Comparison of ENCODE assay signal across 8 cellular contexts in genomic region chr19:45178262-45179062, GRCh38. TPM values are rescaled to one million over a fixed set of nuclear protein-coding genes. Genes with fewer than 3 reads are reported as not detected.
DNase-seq lines count a peak whose midpoint lies in the region; ATAC-seq and TF ChIP-seq lines count a peak whose summit lies in the region.

BLOC1S3 (plus strand) TSS chr19:45178784; CDS start chr19:45179297, 513 bp downstream.

- peak within 1 kb of the TSS; percentile 67 for H3K27ac ChIP-seq in RWPE2 (ENCODE audit: poor library complexity, severe bottlenecking)

- H3K4me1 ChIP-seq in RWPE2 (ENCODE audit: insufficient read depth, poor library complexity, severe bottlenecking) = peaks cover 6% of the 10 kb centered on the region

- H3K9me3 ChIP-seq in RWPE2 (ENCODE audit: severe bottlenecking) = no peaks in the 10 kb centered on the region

- H3K4me3 ChIP-seq in RWPE2 (ENCODE audit: severe bottlenecking) = peak within 1 kb of the TSS; percentile 61

- no peaks in the 10 kb centered on the region for H3K9me3 Mint-ChIP-seq in activated T-helper 2 cell treated with anti-CD3 and anti-CD28 coated beads, Interferon-gamma antibody, Interleukin-2, Interleukin-4, amounts not matched to agents 10 μg/mL and 5 μg/mL and 100 μg/mL, durations not matched to agents 14 hours and 24 hours and 36 hours
- H3K9me3 Mint-ChIP-seq in natural killer cell = no peaks in the 10 kb centered on the region

- intact Hi-C loops in activated T-helper 2 cell treated with anti-CD3 and anti-CD28 coated beads, Interferon-gamma antibody, Interleukin-2, Interleukin-4, amounts not matched to agents 10 μg/mL and 5 μg/mL and 100 μg/mL, durations not matched to agents 14 hours and 24 hours and 36 hours (cut with micrococcal nuclease) = loop anchor here (1.0 to 10.0 kb wide), 5 partner anchors 14 to 432 kb away; partner anchors contain the start of genes GEMIN7, PPP1R37, RELB and ZNF296
- intact Hi-C loops in natural killer cell (cut with micrococcal nuclease) = loop anchor here (1.0 to 5.0 kb wide), 5 partner anchors 86 to 319 kb away; partner anchors contain the start of genes CLPTM1, GEMIN7, PPM1N and PPP1R37

- H3K4me1 Mint-ChIP-seq in activated T-helper 2 cell treated with anti-CD3 and anti-CD28 coated beads, Interferon-gamma antibody, Interleukin-2, Interleukin-4, amounts not matched to agents 10 μg/mL and 5 μg/mL and 100 μg/mL, durations not matched to agents 14 hours and 24 hours and 36 hours (ENCODE audit: low read depth) = peaks cover 17% of the 10 kb centered on the region
- H3K4me1 Mint-ChIP-seq in natural killer cell = peaks cover 11 to 35% of the 10 kb centered on the region in 2 donors

- no peaks in the 10 kb centered on the region for H3K27me3 ChIP-seq in RWPE2 (ENCODE audit: insufficient read depth, poor library complexity, severe bottlenecking)

- peak; percentile 85 for ATAC-seq in RWPE2 (ENCODE audit: low read depth)
- peak; percentile 85 to 96 (median 85) for ATAC-seq in natural killer cell

- TF ChIP-seq CTCF in RWPE2 (IDR thresholded peaks at IDR 0.05; ENCODE audit: poor library complexity, severe bottlenecking) (peak; percentile 38), natural killer cell (IDR thresholded peaks at IDR 0.05) (no peak)

- no peaks in the 10 kb centered on the region for H3K36me3 ChIP-seq in RWPE2 (ENCODE audit: low read depth)

- DNase-seq in ELR (ENCODE audit: low read depth) (peak; percentile 99), H4 (ENCODE audit: low spot score) (peak; percentile 98), LoVo (ENCODE audit: low spot score) (peak; percentile 100), RWPE2 (ENCODE audit: low spot score) (peak; percentile 99), fibroblast of peridontal ligament (ENCODE audit: extremely low read depth) (peak; percentile 100), natural killer cell (peak; percentile 99)
- DNase-seq in activated T-helper 2 cell treated with anti-CD3 and anti-CD28 coated beads, Interferon-gamma antibody, Interleukin-2, Interleukin-4, amounts not matched to agents 10 μg/mL and 5 μg/mL and 100 μg/mL, durations not matched to agents 14 hours and 24 hours and 36 hours (ENCODE audit: low spot score) = peak; percentile 100
- peak; percentile 100 for DNase-seq in stimulated activated naive CD4-positive, alpha-beta T cell treated with Interleukin-2 at 50 U/mL for 16 hours (lab: John Stamatoyannopoulos, UW)

- H3K4me3 Mint-ChIP-seq in activated T-helper 2 cell treated with anti-CD3 and anti-CD28 coated beads, Interferon-gamma antibody, Interleukin-2, Interleukin-4, amounts not matched to agents 10 μg/mL and 5 μg/mL and 100 μg/mL, durations not matched to agents 14 hours and 24 hours and 36 hours (ENCODE audit: low read depth) = peak within 1 kb of the TSS; percentile 86
- H3K4me3 Mint-ChIP-seq in natural killer cell = peak within 1 kb of the TSS; percentile 96

- H3K27ac Mint-ChIP-seq in activated T-helper 2 cell treated with anti-CD3 and anti-CD28 coated beads, Interferon-gamma antibody, Interleukin-2, Interleukin-4, amounts not matched to agents 10 μg/mL and 5 μg/mL and 100 μg/mL, durations not matched to agents 14 hours and 24 hours and 36 hours = peak within 1 kb of the TSS; percentile 90
- H3K27ac Mint-ChIP-seq in natural killer cell = peak within 1 kb of the TSS; percentile 93 to 96

- H3K36me3 Mint-ChIP-seq in activated T-helper 2 cell treated with anti-CD3 and anti-CD28 coated beads, Interferon-gamma antibody, Interleukin-2, Interleukin-4, amounts not matched to agents 10 μg/mL and 5 μg/mL and 100 μg/mL, durations not matched to agents 14 hours and 24 hours and 36 hours (ENCODE audit: low read depth) = peaks cover 18% of the 10 kb centered on the region
- no peaks in the 10 kb centered on the region for H3K36me3 Mint-ChIP-seq in natural killer cell

- no peaks in the 10 kb centered on the region for H3K27me3 Mint-ChIP-seq in activated T-helper 2 cell treated with anti-CD3 and anti-CD28 coated beads, Interferon-gamma antibody, Interleukin-2, Interleukin-4, amounts not matched to agents 10 μg/mL and 5 μg/mL and 100 μg/mL, durations not matched to agents 14 hours and 24 hours and 36 hours (ENCODE audit: low read depth)
- H3K27me3 Mint-ChIP-seq in natural killer cell (ENCODE audit: low read depth in 2 of 2) = no peaks in the 10 kb centered on the region

RNA-seq across cellular contexts. Expression of gene BLOC1S3, which starts in this region (rescaled TPM):
- total RNA-seq in H4 (2014; rRNA removed; shearing (Covaris generic)) = 2.1 and 5.3 TPM in 2 replicates
- 9.7 and 10.8 TPM in 2 replicates for total RNA-seq in activated T-helper 2 cell treated with anti-CD3 and anti-CD28 coated beads, Interferon-gamma antibody, Interleukin-2, Interleukin-4, amounts not matched to agents 10 μg/mL and 5 μg/mL and 100 μg/mL, durations not matched to agents 14 hours and 24 hours and 36 hours
- 10 to 100 TPM; 20.9 to 26.3 (median 21.8) TPM for total RNA-seq in natural killer cell

Comparison
In these comparisons a context has a peak if more than half of its experiments do, and no peak if none do; other contexts are left out.
1. Peak in every context shown above with its lines: DNase-seq, ATAC-seq, H3K4me3 ChIP-seq and H3K27ac ChIP-seq.